ENCODE assay signal across 23 cellular contexts in the genomic region with DNA sequence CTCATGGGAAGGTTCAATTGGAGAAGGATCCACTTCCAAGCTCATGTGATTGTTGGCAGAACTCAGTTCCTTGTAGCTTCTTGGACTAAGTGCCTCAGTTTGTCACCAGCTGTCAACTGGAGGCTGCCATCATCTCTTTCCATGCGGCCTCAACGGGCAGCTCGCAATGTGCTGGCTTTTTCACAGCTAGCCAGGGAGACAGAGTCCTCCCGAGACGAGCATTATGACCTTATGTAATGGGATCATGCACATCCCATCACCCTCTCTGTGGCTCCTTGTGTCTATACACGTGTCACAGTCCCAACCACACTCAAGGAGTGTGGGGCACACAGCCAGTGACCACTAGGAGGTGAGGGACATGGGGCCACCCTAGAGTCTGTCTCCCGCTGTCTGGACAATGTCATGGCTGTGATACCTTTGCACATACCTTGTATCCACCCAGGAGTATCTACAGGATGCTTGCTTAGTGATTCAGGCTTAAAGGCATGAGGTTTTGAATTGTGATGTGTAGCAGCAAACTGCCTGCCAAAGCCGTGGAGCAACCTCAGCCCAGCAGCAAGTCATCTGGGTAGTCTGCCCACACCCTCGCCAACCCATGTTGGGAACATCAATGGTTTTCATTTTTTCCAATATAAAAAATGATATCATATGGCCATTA. TPM values are rescaled to one million over a fixed set of nuclear protein-coding genes. Genes with fewer than 3 reads are reported as not detected.
DNase-seq lines count a peak whose midpoint lies in the region; FAIRE-seq and TF ChIP-seq lines count a peak whose summit lies in the region.
"Had no signal": no experiment of that assay in that cellular context is flagged by ENCODE, and none has a peak within 500 bp of the region (broad histone marks: within the 10 kb centered on the region; RNA-seq: fewer than 3 reads in every experiment).

No MANE protein-coding gene starts in this region.

- no peak overlapping the region for H3K27ac Mint-ChIP-seq in astrocyte (ENCODE audit: unreplicated experiment)
- H3K27ac Mint-ChIP-seq: activated CD4-positive, alpha-beta memory T cell treated with anti-CD3 and anti-CD28 coated beads for 36 hours; activated naive CD8-positive, alpha-beta T cell treated with anti-CD3 and anti-CD28 coated beads for 36 hours; CD14-positive monocyte had no signal

- intact Hi-C loops in mammary epithelial cell (cut with micrococcal nuclease) (no loop called here), breast epithelium (cut with DNase I; ENCODE audit: low total_unique reads) (no loop called here), sigmoid colon (cut with DNase I) (no loop called here), dorsolateral prefrontal cortex (cut with DNase I) (no loop called here)

- no peak for TF ChIP-seq EP300 in sigmoid colon (IDR thresholded peaks at IDR 0.05)

- H3K4me2 ChIP-seq in mammary epithelial cell (ENCODE audit: insufficient read depth, low read depth, low read length): no peak overlapping the region
- H3K4me2 ChIP-seq in astrocyte (ENCODE audit: low read length): no peak overlapping the region
- no peak overlapping the region for H3K4me2 ChIP-seq in keratinocyte (ENCODE audit: control insufficient read depth, extremely low read depth, insufficient read depth, low read depth, low read length)

- peak; percentile 62 for DNase-seq in mammary epithelial cell
- no peak for DNase-seq in breast epithelium (ENCODE audit: low spot score in 2 of 2)
- DNase-seq in astrocyte (ENCODE audit: low read depth): peak; percentile 10
- no peak for DNase-seq in keratinocyte (ENCODE audit: low read depth, low spot score)
- DNase-seq in stimulated activated CD4-positive, alpha-beta T cell treated with anti-CD3 and anti-CD28 coated beads, Interleukin-1b, Interleukin-23, amount 100 ng/mL, for 48 hours: no peak
- DNase-seq in WERI-Rb-1: no peak
- DNase-seq in sigmoid colon: no peak
- no peak for DNase-seq in dorsolateral prefrontal cortex
- DNase-seq: activated CD4-positive, alpha-beta memory T cell treated with anti-CD3 and anti-CD28 coated beads for 36 hours; activated naive CD8-positive, alpha-beta T cell treated with anti-CD3 and anti-CD28 coated beads for 36 hours; activated T-cell treated with anti-CD3 and anti-CD28 coated beads, Interleukin-2, amount 50 U/mL, for 48 hours; DMS 273 treated with DMSO at 0.1 percent for 48 hours; GF-D8; heart left ventricle; NCI-H1694 treated with DMSO at 0.1 percent for 48 hours; NCI-H345; SJCRH30; T-helper 17 cell had no signal

- H3K4me3 ChIP-seq in mammary epithelial cell (replicated peaks in 1 of 3; ENCODE audit: insufficient read depth in 1 of 3, low read depth in 2 of 3, low read length in 3 of 3): no peak overlapping the region
- H3K4me3 ChIP-seq in breast epithelium: no peak overlapping the region
- H3K4me3 ChIP-seq in astrocyte (ENCODE audit: insufficient read depth, low read depth, low read length): no peak overlapping the region
- no peak overlapping the region for H3K4me3 ChIP-seq in keratinocyte (ENCODE audit: control insufficient read depth in 2 of 3, extremely low read depth in 1 of 3, insufficient read depth in 2 of 3, low read depth in 1 of 3, low read length in 3 of 3)
- no peak overlapping the region for H3K4me3 ChIP-seq in WERI-Rb-1 (ENCODE audit: low read depth, low read length)
- no peak overlapping the region for H3K4me3 ChIP-seq in sigmoid colon
- H3K4me3 ChIP-seq in dorsolateral prefrontal cortex: no peak overlapping the region
- H3K4me3 ChIP-seq: heart left ventricle, SJCRH30 had no signal

- BruUV-seq in mammary epithelial cell (replicated peaks; lab: Mats Ljungman, UMichigan): no TSS peak

- TF ChIP-seq CTCF in mammary epithelial cell (conservative IDR thresholded peaks at IDR 0.05 in 1 of 2, IDR thresholded peaks at IDR 0.05 in 1 of 2; ENCODE audit: extremely low read depth in 1 of 2, insufficient read depth in 1 of 2, low read depth in 1 of 2, low read length in 2 of 2) (no peak), breast epithelium (IDR thresholded peaks at IDR 0.05) (no peak), astrocyte (IDR thresholded peaks at IDR 0.05; ENCODE audit: insufficient read depth, low read depth, low read length) (no peak), keratinocyte (optimal IDR thresholded peaks at IDR 0.05 in 1 of 3, IDR thresholded peaks at IDR 0.05 in 1 of 3, conservative IDR thresholded peaks at IDR 0.05 in 1 of 3; ENCODE audit: extremely low read depth in 1 of 3, insufficient read depth in 2 of 3, low read length in 3 of 3) (no peak), WERI-Rb-1 (IDR thresholded peaks at IDR 0.05; ENCODE audit: low read depth, low read length) (no peak), sigmoid colon (IDR thresholded peaks at IDR 0.05) (no peak), dorsolateral prefrontal cortex (IDR thresholded peaks at IDR 0.05 in 54 of 56, conservative IDR thresholded peaks at IDR 0.05 in 2 of 56; ENCODE audit: low read depth in 1 of 56, partially characterized antibody in 56 of 56) (no peak)

- no peak for TF ChIP-seq POLR2A in breast epithelium (IDR thresholded peaks at IDR 0.05)
- TF ChIP-seq POLR2A in sigmoid colon (IDR thresholded peaks at IDR 0.05): no peak

- H3K36me3 ChIP-seq in mammary epithelial cell (ENCODE audit: insufficient read depth, low read length): no peaks in the 10 kb centered on the region
- H3K36me3 ChIP-seq in breast epithelium: no peaks in the 10 kb centered on the region
- no peaks in the 10 kb centered on the region for H3K36me3 ChIP-seq in astrocyte (ENCODE audit: insufficient read depth, low read length)
- H3K36me3 ChIP-seq in keratinocyte (ENCODE audit: control insufficient read depth in 2 of 2, extremely low read depth in 1 of 2, insufficient read depth in 2 of 2, low read length in 2 of 2): no peaks in the 10 kb centered on the region
- H3K36me3 ChIP-seq in WERI-Rb-1: no peaks in the 10 kb centered on the region
- H3K36me3 ChIP-seq in sigmoid colon: no peaks in the 10 kb centered on the region
- H3K36me3 ChIP-seq: heart left ventricle, SJCRH30 had no signal

- in situ Hi-C loops in mammary epithelial cell (cut with MboI; ENCODE audit: low sequenced_read_pairs in 2 of 2): no loop called here

- H3K9me3 ChIP-seq in mammary epithelial cell (replicated peaks; ENCODE audit: insufficient read depth, low read length): no peaks in the 10 kb centered on the region
- H3K9me3 ChIP-seq in breast epithelium: peaks cover 0 to 7% of the 10 kb centered on the region in 2 donors
- peaks cover 7% of the 10 kb centered on the region for H3K9me3 ChIP-seq in astrocyte (ENCODE audit: insufficient read depth, low read depth, low read length)
- H3K9me3 ChIP-seq in keratinocyte (ENCODE audit: control insufficient read depth, low read depth, low read length): no peaks in the 10 kb centered on the region
- H3K9me3 ChIP-seq in WERI-Rb-1 (ENCODE audit: severe bottlenecking): peaks cover 4% of the 10 kb centered on the region
- H3K9me3 ChIP-seq in sigmoid colon: no peaks in the 10 kb centered on the region
- H3K9me3 ChIP-seq: SJCRH30 had no signal

- H2AFZ ChIP-seq in mammary epithelial cell (ENCODE audit: low read depth, low read length) (no peak overlapping the region), astrocyte (ENCODE audit: low read depth, low read length) (no peak overlapping the region), keratinocyte (ENCODE audit: control insufficient read depth, low read length) (no peak overlapping the region)

- H3K27me3 ChIP-seq in mammary epithelial cell (ENCODE audit: insufficient read depth, low read length) (no peaks in the 10 kb centered on the region), breast epithelium (peaks cover 0 to 47% of the 10 kb centered on the region in 2 donors), astrocyte (ENCODE audit: insufficient read depth, low read length) (no peaks in the 10 kb centered on the region), keratinocyte (ENCODE audit: control insufficient read depth, extremely low read depth, insufficient read depth, low read length) (no peaks in the 10 kb centered on the region), WERI-Rb-1 (ENCODE audit: insufficient read depth, low read depth, severe bottlenecking) (no peaks in the 10 kb centered on the region), sigmoid colon (peaks cover 0 to 26% (median 4%) of the 10 kb centered on the region in 3 donors), dorsolateral prefrontal cortex (peaks cover 0 to 45% (median 9%) of the 10 kb centered on the region in 45 donors)
- H3K27me3 ChIP-seq: SJCRH30 had no signal

- FAIRE-seq in astrocyte (lab: Jason Lieb, UNC): no peak
- peak; percentile 74 for FAIRE-seq in keratinocyte (lab: Jason Lieb, UNC)

- no peaks in the 10 kb centered on the region for H3K79me2 ChIP-seq in mammary epithelial cell (ENCODE audit: insufficient read depth, low read length)
- H3K79me2 ChIP-seq in astrocyte (ENCODE audit: insufficient read depth, low read length): no peaks in the 10 kb centered on the region
- H3K79me2 ChIP-seq in keratinocyte (ENCODE audit: control insufficient read depth, insufficient read depth, low read length): no peaks in the 10 kb centered on the region

- H3K4me1 Mint-ChIP-seq in astrocyte (ENCODE audit: low read depth, unreplicated experiment): peaks cover 2% of the 10 kb centered on the region
- H3K4me1 Mint-ChIP-seq: activated naive CD8-positive, alpha-beta T cell treated with anti-CD3 and anti-CD28 coated beads for 36 hours; CD14-positive monocyte had no signal

- no peaks in the 10 kb centered on the region for H3K9me1 ChIP-seq in keratinocyte (ENCODE audit: control insufficient read depth, extremely low read depth, insufficient read depth, low read length)

- peaks cover 21% of the 10 kb centered on the region for H3K4me1 ChIP-seq in mammary epithelial cell (ENCODE audit: insufficient read depth, low read length)
- no peaks in the 10 kb centered on the region for H3K4me1 ChIP-seq in breast epithelium
- no peaks in the 10 kb centered on the region for H3K4me1 ChIP-seq in astrocyte (ENCODE audit: insufficient read depth, low read length)
- peaks cover 7% of the 10 kb centered on the region for H3K4me1 ChIP-seq in keratinocyte (ENCODE audit: control insufficient read depth, extremely low read depth, insufficient read depth, low read length)
- no peaks in the 10 kb centered on the region for H3K4me1 ChIP-seq in sigmoid colon

- H3K27me3 Mint-ChIP-seq in astrocyte (ENCODE audit: low read depth, unreplicated experiment): peaks cover 25% of the 10 kb centered on the region
- H3K27me3 Mint-ChIP-seq: activated CD4-positive, alpha-beta memory T cell treated with anti-CD3 and anti-CD28 coated beads for 36 hours; activated naive CD8-positive, alpha-beta T cell treated with anti-CD3 and anti-CD28 coated beads for 36 hours had no signal

- 77% methylated on average over 9 of the region's 9 CpGs for whole genome bisulfite sequencing in mammary epithelial cell (ENCODE audit: low coverage, missing lambda C conversion rate)
- 71 to 78% methylated on average over 9 of the region's 9 CpGs for WGBS in sigmoid colon, 2 donors

- H3K27ac ChIP-seq in mammary epithelial cell (ENCODE audit: insufficient read depth, low read depth, low read length): no peak overlapping the region
- no peak overlapping the region for H3K27ac ChIP-seq in breast epithelium
- no peak overlapping the region for H3K27ac ChIP-seq in astrocyte (ENCODE audit: low read depth, low read length)
- no peak overlapping the region for H3K27ac ChIP-seq in keratinocyte (ENCODE audit: control insufficient read depth, insufficient read depth, low read length)
- no peak overlapping the region for H3K27ac ChIP-seq in WERI-Rb-1
- no peak overlapping the region for H3K27ac ChIP-seq in sigmoid colon
- H3K27ac ChIP-seq in dorsolateral prefrontal cortex: no peak overlapping the region
- H3K27ac ChIP-seq: heart left ventricle, SJCRH30 had no signal

- CTCF ChIA-PET in mammary epithelial cell (lab: Charles Lee; ENCODE audit: low non-redundant PET): no interaction called here

- dilution Hi-C loops in mammary epithelial cell (cut with HindIII; ENCODE audit: low sequenced_read_pairs) (loop anchor here (5.0 kb wide), 2 partner anchors 51 to 81 kb away; a partner anchor contains a TSS), keratinocyte (cut with MboI; ENCODE audit: extremely low pct_ligation_motif_present, low sequenced_read_pairs) (no loop called here)

- H3K36me3 Mint-ChIP-seq in astrocyte (ENCODE audit: low read depth, unreplicated experiment): peaks cover 3% of the 10 kb centered on the region
- H3K36me3 Mint-ChIP-seq: activated CD4-positive, alpha-beta memory T cell treated with anti-CD3 and anti-CD28 coated beads for 36 hours; activated naive CD8-positive, alpha-beta T cell treated with anti-CD3 and anti-CD28 coated beads for 36 hours; CD14-positive monocyte had no signal

- H3K4me3 Mint-ChIP-seq in astrocyte (ENCODE audit: unreplicated experiment): no peak overlapping the region
- H3K4me3 Mint-ChIP-seq: activated CD4-positive, alpha-beta memory T cell treated with anti-CD3 and anti-CD28 coated beads for 36 hours; activated naive CD8-positive, alpha-beta T cell treated with anti-CD3 and anti-CD28 coated beads for 36 hours; CD14-positive monocyte; neural crest cell; T-helper 17 cell had no signal

- peaks cover 18% of the 10 kb centered on the region for H3K9me3 Mint-ChIP-seq in astrocyte (ENCODE audit: unreplicated experiment)
- H3K9me3 Mint-ChIP-seq: neural crest cell had no signal

- H4K20me1 ChIP-seq in mammary epithelial cell (ENCODE audit: insufficient read depth, low read length) (no peaks in the 10 kb centered on the region), astrocyte (ENCODE audit: insufficient read depth, low read length) (no peaks in the 10 kb centered on the region), keratinocyte (ENCODE audit: control insufficient read depth, extremely low read depth, insufficient read depth, low read length) (no peaks in the 10 kb centered on the region)

- H3K9ac ChIP-seq in mammary epithelial cell (ENCODE audit: insufficient read depth, low read length) (no peak overlapping the region), astrocyte (ENCODE audit: low read length) (no peak overlapping the region), keratinocyte (ENCODE audit: control insufficient read depth, extremely low read depth, insufficient read depth, low read length) (no peak overlapping the region)

RNA-seq across cellular contexts. Expression of a gene that starts 3.9 kb away (rescaled TPM):
- not detected for total RNA-seq in mammary epithelial cell
- polyA plus RNA-seq in mammary epithelial cell: not detected
- polyA minus RNA-seq in mammary epithelial cell: not detected
- not detected for total RNA-seq in breast epithelium
- total RNA-seq in astrocyte: not detected in 2 replicates
- polyA plus RNA-seq in keratinocyte: not detected in 3 replicates
- polyA plus RNA-seq in keratinocyte (2011; ENCODE audit: low read depth): not detected
- not detected in 2 replicates for polyA plus RNA-seq in keratinocyte (2011; cell fraction: cytosol; rRNA removed)
- polyA plus RNA-seq in keratinocyte (2011; cell fraction: nucleus; rRNA removed): not detected in 2 replicates
- polyA plus RNA-seq in keratinocyte (2012; ENCODE audit: low replicate concordance): not detected in 2 replicates
- not detected in 3 replicates for polyA minus RNA-seq in keratinocyte
- not detected for polyA minus RNA-seq in keratinocyte (2011; cell fraction: cytosol; rRNA and poly(A)+ RNA removed)
- polyA minus RNA-seq in keratinocyte (2011; cell fraction: nucleus; rRNA and poly(A)+ RNA removed): not detected in 2 replicates
- total RNA-seq in sigmoid colon: not detected
- polyA plus RNA-seq in sigmoid colon: not detected
- not detected for total RNA-seq in dorsolateral prefrontal cortex
- total RNA-seq: activated CD4-positive, alpha-beta memory T cell treated with anti-CD3 and anti-CD28 coated beads for 36 hours; activated naive CD8-positive, alpha-beta T cell treated with anti-CD3 and anti-CD28 coated beads for 36 hours; heart left ventricle; mucosa of gallbladder; neural crest cell; SJCRH30; subcutaneous adipose tissue; T-helper 17 cell; ureter had no signal
- polyA plus RNA-seq: CD14-positive monocyte, heart left ventricle had no signal

RNA-seq across cellular contexts. Expression of a gene that starts 4.2 kb away (rescaled TPM):
- total RNA-seq in mammary epithelial cell (not detected), breast epithelium (not detected), astrocyte (not detected in 2 replicates), sigmoid colon (not detected), dorsolateral prefrontal cortex (not detected)
- polyA plus RNA-seq in mammary epithelial cell (not detected), keratinocyte (not detected in 3 replicates), sigmoid colon (not detected)
- polyA minus RNA-seq in mammary epithelial cell (not detected), keratinocyte (not detected in 3 replicates)
- not detected for polyA plus RNA-seq in keratinocyte (2011; ENCODE audit: low read depth)
- polyA plus RNA-seq in keratinocyte (2011; cell fraction: cytosol; rRNA removed): not detected in 2 replicates
- not detected in 2 replicates for polyA plus RNA-seq in keratinocyte (2011; cell fraction: nucleus; rRNA removed)
- polyA plus RNA-seq in keratinocyte (2012; ENCODE audit: low replicate concordance): not detected in 2 replicates
- not detected for polyA minus RNA-seq in keratinocyte (2011; cell fraction: cytosol; rRNA and poly(A)+ RNA removed)
- not detected in 2 replicates for polyA minus RNA-seq in keratinocyte (2011; cell fraction: nucleus; rRNA and poly(A)+ RNA removed)
- total RNA-seq: activated CD4-positive, alpha-beta memory T cell treated with anti-CD3 and anti-CD28 coated beads for 36 hours; activated naive CD8-positive, alpha-beta T cell treated with anti-CD3 and anti-CD28 coated beads for 36 hours; heart left ventricle; mucosa of gallbladder; neural crest cell; SJCRH30; subcutaneous adipose tissue; T-helper 17 cell; ureter had no signal
- polyA plus RNA-seq: CD14-positive monocyte, heart left ventricle had no signal

RNA-seq across cellular contexts. Expression of a gene that starts 15.7 kb away (rescaled TPM):
- total RNA-seq in mammary epithelial cell: not detected
- polyA plus RNA-seq in mammary epithelial cell: not detected
- polyA minus RNA-seq in mammary epithelial cell: not detected
- total RNA-seq in breast epithelium: not detected
- total RNA-seq in astrocyte: not detected in 2 replicates
- not detected in 3 replicates for polyA plus RNA-seq in keratinocyte
- polyA plus RNA-seq in keratinocyte (2011; ENCODE audit: low read depth): not detected
- not detected in 2 replicates for polyA plus RNA-seq in keratinocyte (2011; cell fraction: cytosol; rRNA removed)
- not detected in 2 replicates for polyA plus RNA-seq in keratinocyte (2011; cell fraction: nucleus; rRNA removed)
- not detected in 2 replicates for polyA plus RNA-seq in keratinocyte (2012; ENCODE audit: low replicate concordance)
- not detected in 3 replicates for polyA minus RNA-seq in keratinocyte
- not detected for polyA minus RNA-seq in keratinocyte (2011; cell fraction: cytosol; rRNA and poly(A)+ RNA removed)
- polyA minus RNA-seq in keratinocyte (2011; cell fraction: nucleus; rRNA and poly(A)+ RNA removed): not detected in 2 replicates
- not detected for total RNA-seq in sigmoid colon
- polyA plus RNA-seq in sigmoid colon: not detected
- not detected for total RNA-seq in dorsolateral prefrontal cortex
- total RNA-seq: activated CD4-positive, alpha-beta memory T cell treated with anti-CD3 and anti-CD28 coated beads for 36 hours; activated naive CD8-positive, alpha-beta T cell treated with anti-CD3 and anti-CD28 coated beads for 36 hours; heart left ventricle; mucosa of gallbladder; neural crest cell; SJCRH30; subcutaneous adipose tissue; T-helper 17 cell; ureter had no signal
- polyA plus RNA-seq: CD14-positive monocyte, heart left ventricle had no signal

RNA-seq across cellular contexts. Expression of a gene that starts 15.8 kb away (rescaled TPM):
- total RNA-seq in mammary epithelial cell: not detected
- not detected for polyA plus RNA-seq in mammary epithelial cell
- polyA minus RNA-seq in mammary epithelial cell: not detected
- not detected for total RNA-seq in breast epithelium
- not detected in 2 replicates for total RNA-seq in astrocyte
- polyA plus RNA-seq in keratinocyte: not detected in 3 replicates
- not detected for polyA plus RNA-seq in keratinocyte (2011; ENCODE audit: low read depth)
- not detected in 2 replicates for polyA plus RNA-seq in keratinocyte (2011; cell fraction: cytosol; rRNA removed)
- polyA plus RNA-seq in keratinocyte (2011; cell fraction: nucleus; rRNA removed): not detected in 2 replicates
- not detected in 2 replicates for polyA plus RNA-seq in keratinocyte (2012; ENCODE audit: low replicate concordance)
- not detected in 3 replicates for polyA minus RNA-seq in keratinocyte
- polyA minus RNA-seq in keratinocyte (2011; cell fraction: cytosol; rRNA and poly(A)+ RNA removed): not detected
- not detected in 2 replicates for polyA minus RNA-seq in keratinocyte (2011; cell fraction: nucleus; rRNA and poly(A)+ RNA removed)
- total RNA-seq in sigmoid colon: not detected
- polyA plus RNA-seq in sigmoid colon: not detected
- total RNA-seq in dorsolateral prefrontal cortex: not detected
- total RNA-seq: activated CD4-positive, alpha-beta memory T cell treated with anti-CD3 and anti-CD28 coated beads for 36 hours; activated naive CD8-positive, alpha-beta T cell treated with anti-CD3 and anti-CD28 coated beads for 36 hours; heart left ventricle; mucosa of gallbladder; neural crest cell; SJCRH30; subcutaneous adipose tissue; T-helper 17 cell; ureter had no signal
- polyA plus RNA-seq: CD14-positive monocyte, heart left ventricle had no signal

RNA-seq across cellular contexts. Expression of a gene that starts 22.7 kb away (rescaled TPM):
- total RNA-seq in mammary epithelial cell (not detected), breast epithelium (not detected), astrocyte (not detected in 2 replicates), sigmoid colon (not detected), dorsolateral prefrontal cortex (not detected)
- polyA plus RNA-seq in mammary epithelial cell (not detected), keratinocyte (0.06 TPM in 1 of 3 replicates, not detected in the others), sigmoid colon (not detected)
- polyA minus RNA-seq in mammary epithelial cell (not detected), keratinocyte (not detected in 3 replicates)
- not detected for polyA plus RNA-seq in keratinocyte (2011; ENCODE audit: low read depth)
- polyA plus RNA-seq in keratinocyte (2011; cell fraction: cytosol; rRNA removed): not detected in 2 replicates
- polyA plus RNA-seq in keratinocyte (2011; cell fraction: nucleus; rRNA removed): not detected in 2 replicates
- not detected in 2 replicates for polyA plus RNA-seq in keratinocyte (2012; ENCODE audit: low replicate concordance)
- not detected for polyA minus RNA-seq in keratinocyte (2011; cell fraction: cytosol; rRNA and poly(A)+ RNA removed)
- polyA minus RNA-seq in keratinocyte (2011; cell fraction: nucleus; rRNA and poly(A)+ RNA removed): not detected in 2 replicates
- total RNA-seq: activated CD4-positive, alpha-beta memory T cell treated with anti-CD3 and anti-CD28 coated beads for 36 hours; activated naive CD8-positive, alpha-beta T cell treated with anti-CD3 and anti-CD28 coated beads for 36 hours; heart left ventricle; mucosa of gallbladder; neural crest cell; SJCRH30; subcutaneous adipose tissue; T-helper 17 cell; ureter had no signal
- polyA plus RNA-seq: CD14-positive monocyte, heart left ventricle had no signal

Comparison
In these comparisons a context has a peak if more than half of its experiments do, and no peak if none do; other contexts are left out.
1. DNase-seq: peak in mammary epithelial cell (single experiment) and astrocyte (single experiment); none in breast epithelium (0 of 2), keratinocyte (single experiment), stimulated activated CD4-positive, alpha-beta T cell treated with anti-CD3 and anti-CD28 coated beads, Interleukin-1b, Interleukin-23, amount 100 ng/mL, for 48 hours (single experiment), WERI-Rb-1 (single experiment), sigmoid colon (single experiment) and dorsolateral prefrontal cortex (0 of 10).